30 cellular contexts compared by ENCODE assay signal in genomic region chr4:186248643-186249042, GRCh38. TPM values are rescaled to one million over a fixed set of nuclear protein-coding genes. Genes with fewer than 3 reads are reported as not detected.
DNase-seq lines count a peak whose midpoint lies in the region; ATAC-seq, FAIRE-seq and TF ChIP-seq lines count a peak whose summit lies in the region.
"Had no signal": no experiment of that assay in that cellular context is flagged by ENCODE, and none has a peak within 500 bp of the region (broad histone marks: within the 10 kb centered on the region; RNA-seq: fewer than 3 reads in every experiment).

No MANE protein-coding gene starts in this region.

- H3K27me3 ChIP-seq in IMR-90 (ENCODE audit: control insufficient read depth, insufficient read depth, low read length) (no peaks in the 10 kb centered on the region), brain microvascular endothelial cell (replicated peaks) (no peaks in the 10 kb centered on the region)
- H3K27me3 ChIP-seq: BLaER1 treated with 17β-estradiol and CSF1 and Interleukin-3, amounts not matched to agents 10 nM and 100 nM had no signal

- CTCF ChIA-PET in IMR-90 (lab: Yijun Ruan, JAX), result no interaction called here

- H4K5ac ChIP-seq in IMR-90 (ENCODE audit: low read depth, low read length), result no peak overlapping the region

- H3K36me3 ChIP-seq in IMR-90 (ENCODE audit: control insufficient read depth, insufficient read depth, low read length) (no peaks in the 10 kb centered on the region), brain microvascular endothelial cell (replicated peaks) (no peaks in the 10 kb centered on the region)
- H3K36me3 ChIP-seq: BLaER1 treated with 17β-estradiol and CSF1 and Interleukin-3, amounts not matched to agents 10 nM and 100 nM had no signal

- H4K20me1 ChIP-seq in IMR-90 (ENCODE audit: insufficient read depth, low read length), result no peaks in the 10 kb centered on the region
- H4K20me1 ChIP-seq: BLaER1 treated with 17β-estradiol and CSF1 and Interleukin-3, amounts not matched to agents 10 nM and 100 nM had no signal

- TF ChIP-seq CTCF in IMR-90 (conservative IDR thresholded peaks at IDR 0.05; ENCODE audit: low read depth, low read length) (no peak), brain microvascular endothelial cell (IDR thresholded peaks at IDR 0.05; ENCODE audit: low read depth, low read length, missing control alignments) (no peak)

- peak overlapping the region; percentile 85 for H3K18ac ChIP-seq in IMR-90 (ENCODE audit: low read depth, low read length)

- no peak overlapping the region for H2AK5ac ChIP-seq in IMR-90 (ENCODE audit: low read depth, low read length)

- H2BK20ac ChIP-seq in IMR-90 (ENCODE audit: low read depth, low read length), result peak overlapping the region; percentile 83

- no peak overlapping the region for H4K91ac ChIP-seq in IMR-90 (ENCODE audit: insufficient read depth, low read depth, low read length)

- H3K14ac ChIP-seq in IMR-90 (replicated peaks; ENCODE audit: low read depth, low read length), result peak overlapping the region; percentile 44; the same call in 1 of the 2 replicates

- intact Hi-C loops in IMR-90 (cut with micrococcal nuclease), result no loop called here

- peak overlapping the region; percentile 33; the same call in 1 of the 2 replicates for H3K27ac ChIP-seq in IMR-90 (ENCODE audit: insufficient read depth, low read length)
- H3K27ac ChIP-seq in brain microvascular endothelial cell, result no peak overlapping the region
- H3K27ac ChIP-seq: 22Rv1; BLaER1 treated with 17β-estradiol and CSF1 and Interleukin-3, amounts not matched to agents 10 nM and 100 nM had no signal

- FAIRE-seq in frontal cortex (lab: Jason Lieb, UNC), result peak; percentile 30
- FAIRE-seq: GM12892, GM18507, H54 had no signal

- no peaks in the 10 kb centered on the region for H3K9me1 ChIP-seq in IMR-90 (ENCODE audit: insufficient read depth, low read length)

- no peaks in the 10 kb centered on the region for H3K9me3 Mint-ChIP-seq in stimulated activated effector memory CD8-positive, alpha-beta T cell treated with anti-CD3 and anti-CD28 coated beads, Interleukin-12 subunit alpha, Interleukin-12 subunit beta, amount 100 ng/mL, for 72 hours

- H3K4me1 ChIP-seq in IMR-90 (ENCODE audit: control insufficient read depth, insufficient read depth, low read length), result peaks cover 3% of the 10 kb centered on the region
- H3K4me1 ChIP-seq: BLaER1 treated with 17β-estradiol and CSF1 and Interleukin-3, amounts not matched to agents 10 nM and 100 nM had no signal

- H2AFZ ChIP-seq in IMR-90 (replicated peaks; ENCODE audit: low read length, poor library complexity), result no peak overlapping the region

- H3K4me2 ChIP-seq in IMR-90 (ENCODE audit: low read depth, low read length), result no peak overlapping the region
- H3K4me2 ChIP-seq: BLaER1 treated with 17β-estradiol and CSF1 and Interleukin-3, amounts not matched to agents 10 nM and 100 nM had no signal

- peaks cover 4% of the 10 kb centered on the region for H3K36me3 Mint-ChIP-seq in stimulated activated effector memory CD8-positive, alpha-beta T cell treated with anti-CD3 and anti-CD28 coated beads, Interleukin-12 subunit alpha, Interleukin-12 subunit beta, amount 100 ng/mL, for 72 hours

- DNase-seq in Ammon's horn (ENCODE audit: low spot score), result peak; percentile 21
- no peak for DNase-seq in IMR-90
- no peak for DNase-seq in frontal cortex (ENCODE audit: low spot score in 2 of 2)
- peak; percentile 28 for DNase-seq in medulla oblongata (ENCODE audit: extremely low spot score)
- DNase-seq in stimulated activated effector memory CD8-positive, alpha-beta T cell treated with anti-CD3 and anti-CD28 coated beads, Interleukin-12 subunit alpha, Interleukin-12 subunit beta, amount 100 ng/mL, for 72 hours (ENCODE audit: low spot score in 2 of 2), result no peak
- DNase-seq in NOMO-1 (lab: John Stamatoyannopoulos, UW; ENCODE audit: unreplicated experiment in 2 of 2), result no peak
- no peak for DNase-seq in brain microvascular endothelial cell
- DNase-seq in NCI-H187 (lab: John Stamatoyannopoulos, UW), result no peak
- DNase-seq: ACHN; Calu3; CD4-positive, alpha-beta memory T cell; DMS153; MV-4-11; NCI-H1105 treated with DMSO at 0.1 percent for 48 hours; NCI-H1694; NCI-H2081 treated with DMSO at 0.1 percent for 48 hours; NCI-H2171 treated with DMSO at 0.1 percent for 48 hours; NCI-H446; NCI-H526; PC-3; Right ventricle myocardium superior; SW 1271 had no signal

- H3K4me3 ChIP-seq in IMR-90 (ENCODE audit: insufficient read depth, low read depth, low read length) (no peak overlapping the region), brain microvascular endothelial cell (ENCODE audit: low read depth, low read length) (no peak overlapping the region)
- H3K4me3 ChIP-seq: BLaER1 treated with 17β-estradiol and CSF1 and Interleukin-3, amounts not matched to agents 10 nM and 100 nM had no signal

- no peak for TF ChIP-seq POLR2A in IMR-90 (IDR thresholded peaks at IDR 0.05; ENCODE audit: low read depth, low read length)

- H3K56ac ChIP-seq in IMR-90 (ENCODE audit: extremely low read depth, insufficient read depth, low read length), result no peak overlapping the region

- no peaks in the 10 kb centered on the region for H3K9me3 ChIP-seq in IMR-90 (ENCODE audit: control insufficient read depth, insufficient read depth, low read length)

- POLR2A ChIA-PET in IMR-90 (lab: Charles Lee; ENCODE audit: unreplicated experiment), result no interaction called here

- in situ Hi-C loops in IMR-90 (cut with MboI; ENCODE audit: low sequenced_read_pairs) (no loop called here), brain microvascular endothelial cell (cut with HindIII; ENCODE audit: low pct_ligation_motif_present, low sequenced_read_pairs) (no loop called here)

- dilution Hi-C loops in IMR-90 (cut with HindIII; ENCODE audit: low sequenced_read_pairs, unreplicated experiment), result no loop called here

- no peak overlapping the region for H3K27ac Mint-ChIP-seq in stimulated activated effector memory CD8-positive, alpha-beta T cell treated with anti-CD3 and anti-CD28 coated beads, Interleukin-12 subunit alpha, Interleukin-12 subunit beta, amount 100 ng/mL, for 72 hours
- H3K27ac Mint-ChIP-seq: CD4-positive, alpha-beta memory T cell; IgD-negative memory B cell had no signal

- no peak overlapping the region for H2BK15ac ChIP-seq in IMR-90 (ENCODE audit: low read depth, low read length)

- no peaks in the 10 kb centered on the region for H3K79me1 ChIP-seq in IMR-90 (ENCODE audit: low read depth in 1 of 2, low read length in 2 of 2)

- BruUV-seq in IMR-90 (replicated peaks; lab: Mats Ljungman, UMichigan), result no TSS peak

- H3K4me1 Mint-ChIP-seq in stimulated activated effector memory CD8-positive, alpha-beta T cell treated with anti-CD3 and anti-CD28 coated beads, Interleukin-12 subunit alpha, Interleukin-12 subunit beta, amount 100 ng/mL, for 72 hours, result no peaks in the 10 kb centered on the region

- no peak overlapping the region for H2AK9ac ChIP-seq in IMR-90 (replicated peaks; ENCODE audit: low read depth, low read length, poor library complexity)

- no peak overlapping the region for H3K4me3 Mint-ChIP-seq in stimulated activated effector memory CD8-positive, alpha-beta T cell treated with anti-CD3 and anti-CD28 coated beads, Interleukin-12 subunit alpha, Interleukin-12 subunit beta, amount 100 ng/mL, for 72 hours
- H3K4me3 Mint-ChIP-seq: IgD-negative memory B cell had no signal

- H3K4ac ChIP-seq in IMR-90 (ENCODE audit: low read depth, low read length), result no peak overlapping the region

- no peak overlapping the region for H3K9ac ChIP-seq in IMR-90 (ENCODE audit: low read depth, low read length)
- H3K9ac ChIP-seq: BLaER1 treated with 17β-estradiol and CSF1 and Interleukin-3, amounts not matched to agents 10 nM and 100 nM had no signal

- peak overlapping the region in 1 of 2 experiments; percentile 57; a peak in 1 of 4 replicates for H4K8ac ChIP-seq in IMR-90 (ENCODE audit: low read depth in 2 of 2, low read length in 2 of 2)

- ATAC-seq in IMR-90 (ENCODE audit: low read depth), result no peak
- no peak for ATAC-seq in stimulated activated effector memory CD8-positive, alpha-beta T cell treated with anti-CD3 and anti-CD28 coated beads, Interleukin-12 subunit alpha, Interleukin-12 subunit beta, amount 100 ng/mL, for 72 hours
- ATAC-seq: PC-3 had no signal

- TF ChIP-seq RAD21 in IMR-90 (IDR thresholded peaks at IDR 0.05; ENCODE audit: low read length), result no peak

- WGBS in IMR-90 (ENCODE audit: extremely low coverage in 2 of 2, insufficient read length in 1 of 2), 2 experiments, result no CpG with 5 or more reads among the region's 1 CpG

- H3K23ac ChIP-seq in IMR-90 (ENCODE audit: low read depth, low read length), result no peak overlapping the region

- peak overlapping the region; percentile 61; the same call in 1 of the 2 replicates for H2BK120ac ChIP-seq in IMR-90 (ENCODE audit: low read depth, low read length)

- no peak overlapping the region for H2BK5ac ChIP-seq in IMR-90 (ENCODE audit: low read depth, low read length, poor library complexity, severe bottlenecking)

TF ChIP-seq in IMR-90, 13 proteins besides CTCF, POLR2A, EP300 and RAD21:
- TF ChIP-seq MAZ (IDR thresholded peaks at IDR 0.05; ENCODE audit: borderline replicate concordance, low read depth, low read length) (no peak), CHD1 (IDR thresholded peaks at IDR 0.05; ENCODE audit: low read depth, low read length) (no peak), MXI1 (IDR thresholded peaks at IDR 0.05; ENCODE audit: borderline replicate concordance, low read depth, low read length) (no peak), FOS (IDR thresholded peaks at IDR 0.05; ENCODE audit: low read depth, low read length) (no peak)

RNA-seq across cellular contexts. Expression of gene F11, which starts 17.3 kb away (rescaled TPM):
- total RNA-seq in IMR-90 (2012; rRNA removed) (not detected in 2 replicates), frontal cortex (not detected)
- not detected in 2 replicates for polyA plus RNA-seq in IMR-90 (2012; rRNA removed)
- polyA plus RNA-seq in IMR-90 (2012; cell fraction: cytosol; rRNA removed), result not detected in 2 replicates
- not detected in 2 replicates for polyA plus RNA-seq in IMR-90 (2012; cell fraction: nucleus; rRNA removed; ENCODE audit: low replicate concordance)
- total RNA-seq: CD4-positive, alpha-beta memory T cell; G401; PC-3; RPMI7951 had no signal
- polyA plus RNA-seq: CD4-positive, alpha-beta memory T cell; IgD-negative memory B cell had no signal

RNA-seq across cellular contexts. Expression of gene KLKB1, which starts 21.3 kb away (rescaled TPM):
- under 0.01 TPM in 1 of 2 replicates, not detected in the other for total RNA-seq in IMR-90 (2012; rRNA removed)
- polyA plus RNA-seq in IMR-90 (2012; rRNA removed), result 0.03 TPM in 1 of 2 replicates, not detected in the other
- not detected in 2 replicates for polyA plus RNA-seq in IMR-90 (2012; cell fraction: cytosol; rRNA removed)
- polyA plus RNA-seq in IMR-90 (2012; cell fraction: nucleus; rRNA removed; ENCODE audit: low replicate concordance), result 0.08 TPM in 1 of 2 replicates, not detected in the other
- 0.82 TPM for total RNA-seq in frontal cortex
- total RNA-seq: G401, PC-3, RPMI7951 had no signal
- polyA plus RNA-seq: CD4-positive, alpha-beta memory T cell had no signal

RNA-seq across cellular contexts. Expression of gene CYP4V2, which starts 57.3 kb away (rescaled TPM):
- 3.9 and 5.0 TPM in 2 replicates for total RNA-seq in IMR-90 (2012; rRNA removed)
- polyA plus RNA-seq in IMR-90 (2012; rRNA removed), result 3.2 and 4.1 TPM in 2 replicates
- 1.6 and 1.8 TPM in 2 replicates for polyA plus RNA-seq in IMR-90 (2012; cell fraction: cytosol; rRNA removed)
- 3.5 and 7.4 TPM in 2 replicates for polyA plus RNA-seq in IMR-90 (2012; cell fraction: nucleus; rRNA removed; ENCODE audit: low replicate concordance)
- 7.3 TPM for total RNA-seq in frontal cortex

Comparison
In these comparisons a context has a peak if more than half of its experiments do, and no peak if none do; other contexts are left out.
1. DNase-seq: peak in Ammon's horn (single experiment) and medulla oblongata (single experiment); none in IMR-90 (single experiment), frontal cortex (0 of 2), stimulated activated effector memory CD8-positive, alpha-beta T cell treated with anti-CD3 and anti-CD28 coated beads, Interleukin-12 subunit alpha, Interleukin-12 subunit beta, amount 100 ng/mL, for 72 hours (0 of 2), NOMO-1 (0 of 2), brain microvascular endothelial cell (single experiment) and NCI-H187 (0 of 2).